ENCODE assay signal across 9 cellular contexts in the genomic region with DNA sequence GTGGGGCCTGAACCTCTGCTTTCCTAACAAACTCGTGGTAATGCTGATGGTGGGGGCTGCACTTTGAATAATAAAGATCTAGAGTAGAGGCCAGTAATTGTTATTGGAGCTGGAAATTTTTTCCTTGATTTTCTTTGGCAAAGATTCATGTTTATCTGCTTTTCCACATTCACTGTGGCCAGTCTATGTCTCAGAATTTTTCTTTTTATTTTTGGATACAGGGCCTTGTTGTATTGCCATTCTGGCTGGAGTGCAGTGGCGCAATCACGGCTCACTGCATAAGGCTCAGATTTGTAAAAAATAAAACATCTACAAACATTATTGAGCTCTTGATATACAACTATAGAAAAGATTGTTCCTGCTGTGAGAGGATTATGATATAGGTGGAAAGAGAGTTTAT. TPM values are rescaled to one million over a fixed set of nuclear protein-coding genes. Genes with fewer than 3 reads are reported as not detected.
DNase-seq lines count a peak whose midpoint lies in the region; ATAC-seq, FAIRE-seq and TF ChIP-seq lines count a peak whose summit lies in the region.
"Had no signal": no experiment of that assay in that cellular context is flagged by ENCODE, and none has a peak within 500 bp of the region (broad histone marks: within the 10 kb centered on the region; RNA-seq: fewer than 3 reads in every experiment).

No MANE protein-coding gene starts in this region.

- no peaks in the 10 kb centered on the region for H4K20me1 ChIP-seq in KMS-11 (ENCODE audit: insufficient read depth)

- H3K36me3 ChIP-seq in KMS-11 (ENCODE audit: insufficient read depth) = 0 out of 2 replicates have a peak, but pooled peaks cover 3% of the 10 kb centered on the region
- H3K36me3 ChIP-seq in WERI-Rb-1 = peaks cover 15% of the 10 kb centered on the region
- H3K36me3 ChIP-seq in Peyer's patch = no peaks in the 10 kb centered on the region

- no peaks in the 10 kb centered on the region for H3K27me3 Mint-ChIP-seq in chondrocyte (ENCODE audit: low read depth)
- peaks cover 0 to 2% of the 10 kb centered on the region in 2 donors for H3K27me3 Mint-ChIP-seq in natural killer cell (ENCODE audit: low read depth in 2 of 2)

- ATAC-seq in natural killer cell = no peak

- H3K9me3 ChIP-seq in WERI-Rb-1 (ENCODE audit: severe bottlenecking) (no peaks in the 10 kb centered on the region), Peyer's patch (no peaks in the 10 kb centered on the region)
- H3K9me3 ChIP-seq: adrenal gland had no signal

- no peaks in the 10 kb centered on the region for H3K9me3 Mint-ChIP-seq in chondrocyte (ENCODE audit: low read depth)
- H3K9me3 Mint-ChIP-seq in natural killer cell = no peaks in the 10 kb centered on the region

- H2AFZ ChIP-seq in KMS-11 (ENCODE audit: low read depth) = no peak overlapping the region

- peak overlapping the region; percentile 71 for H3K4me2 ChIP-seq in KMS-11

- DNase-seq in AG20443 (ENCODE audit: low spot score) (peak; percentile 24), chondrocyte (ENCODE audit: low spot score) (no peak), natural killer cell (no peak), WERI-Rb-1 (no peak), GM19239 (ENCODE audit: insufficient read length, low spot score) (no peak), NCI-H345 (lab: John Stamatoyannopoulos, UW) (no peak), Peyer's patch (no peak)

- TF ChIP-seq CTCF in KMS-11 (conservative IDR thresholded peaks at IDR 0.05; ENCODE audit: low read depth, low read length) (no peak), chondrocyte (IDR thresholded peaks at IDR 0.05) (no peak), natural killer cell (IDR thresholded peaks at IDR 0.05) (no peak), WERI-Rb-1 (IDR thresholded peaks at IDR 0.05; ENCODE audit: low read depth, low read length) (no peak), Peyer's patch (IDR thresholded peaks at IDR 0.05) (no peak)

- TF ChIP-seq POLR2A in Peyer's patch (IDR thresholded peaks at IDR 0.05) = no peak

- H3K9ac ChIP-seq in KMS-11 = no peak overlapping the region

- H3K4me1 Mint-ChIP-seq in chondrocyte (ENCODE audit: low read depth) (peaks cover 35% of the 10 kb centered on the region), natural killer cell (peaks cover 50 to 62% of the 10 kb centered on the region in 2 donors)

- H3K27ac Mint-ChIP-seq in chondrocyte (ENCODE audit: unreplicated experiment) (peak overlapping the region; percentile 13), natural killer cell (peak overlapping the region; percentile 88 to 95)

- no peaks in the 10 kb centered on the region for H3K27me3 ChIP-seq in KMS-11 (ENCODE audit: insufficient read depth, low read depth)
- no peaks in the 10 kb centered on the region for H3K27me3 ChIP-seq in WERI-Rb-1 (ENCODE audit: insufficient read depth, low read depth, severe bottlenecking)
- no peaks in the 10 kb centered on the region for H3K27me3 ChIP-seq in Peyer's patch
- H3K27me3 ChIP-seq: adrenal gland had no signal

- no peak for FAIRE-seq in GM19239 (lab: Jason Lieb, UNC)

- H3K4me3 ChIP-seq in KMS-11 (IDR thresholded peaks at IDR 0.05; ENCODE audit: insufficient read depth, low read depth, low read length) (no peak overlapping the region), WERI-Rb-1 (ENCODE audit: low read depth, low read length) (no peak overlapping the region), Peyer's patch (peak overlapping the region in 2 of 4 donors; percentile 81 to 89)

- H3K4me1 ChIP-seq in KMS-11 (ENCODE audit: low read depth, poor library complexity, severe bottlenecking) = peaks cover 26% of the 10 kb centered on the region
- peaks cover 0 to 16% (median 0%) of the 10 kb centered on the region in 4 donors for H3K4me1 ChIP-seq in Peyer's patch

- H3K36me3 Mint-ChIP-seq in chondrocyte (ENCODE audit: low read depth) (no peaks in the 10 kb centered on the region), natural killer cell (no peaks in the 10 kb centered on the region)

- H3K79me2 ChIP-seq in KMS-11 (ENCODE audit: insufficient read depth, low read depth) = peaks cover 40% of the 10 kb centered on the region; the same call in 1 of the 2 replicates

- intact Hi-C loops in natural killer cell (cut with micrococcal nuclease) = no loop called here

- H3K4me3 Mint-ChIP-seq in chondrocyte (ENCODE audit: unreplicated experiment) (peak overlapping the region; percentile 97), natural killer cell (peak overlapping the region; percentile 97)

- H3K27ac ChIP-seq in KMS-11 = no peak overlapping the region
- no peak overlapping the region for H3K27ac ChIP-seq in WERI-Rb-1
- no peak overlapping the region for H3K27ac ChIP-seq in Peyer's patch

RNA-seq across cellular contexts. Expression of a gene that starts 1.6 kb away (rescaled TPM):
- total RNA-seq in chondrocyte = 13.3 to 22.9 TPM (median 16.8 TPM) in 3 replicates
- 10 to 100 TPM; 18.8 to 42.0 (median 36.1) TPM for total RNA-seq in natural killer cell
- total RNA-seq in Peyer's patch = 10 to 100 TPM; 23.1 to 58.2 (median 40.1) TPM
